In the genomic region with DNA sequence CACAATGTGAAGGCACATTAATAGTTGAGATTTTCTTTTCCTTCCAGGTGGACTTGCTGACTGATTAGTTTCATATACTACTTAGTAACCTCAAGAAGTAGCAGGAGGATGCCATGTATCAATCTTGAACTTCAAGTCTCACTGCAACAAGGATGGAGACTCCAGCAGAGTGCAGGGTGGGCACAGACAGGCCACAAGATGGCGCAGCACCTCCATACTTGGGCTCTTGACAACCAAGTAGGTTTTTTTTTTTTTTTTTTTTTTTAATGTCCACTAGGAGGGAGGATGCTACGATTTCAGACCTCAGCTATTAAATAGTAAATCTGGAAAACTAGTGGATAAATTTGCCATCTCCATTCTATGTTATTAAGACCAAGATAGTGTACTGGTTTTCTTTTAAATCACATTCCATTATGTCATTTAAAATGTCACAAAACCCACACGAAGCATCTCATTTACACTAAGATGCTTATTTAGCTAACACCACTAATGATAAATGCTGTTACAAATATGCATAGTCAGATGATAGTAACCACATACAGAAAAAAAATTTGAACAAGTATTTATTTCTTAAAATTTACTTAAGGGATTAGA, we compare ENCODE assay signal across 8 cellular contexts. TPM values are rescaled to one million over a fixed set of nuclear protein-coding genes. Genes with fewer than 3 reads are reported as not detected.
DNase-seq lines count a peak whose midpoint lies in the region; ATAC-seq and TF ChIP-seq lines count a peak whose summit lies in the region.

No MANE protein-coding gene starts in this region.

- no peak overlapping the region for H2AFZ ChIP-seq in Karpas-422 (ENCODE audit: low read length)

- intact Hi-C loops in Right ventricle myocardium inferior (cut with DNase I) (loop anchor here (10.0 kb wide), 1 partner anchor 899 kb away; no protein-coding TSS in a partner anchor), cardiac septum (cut with DNase I) (loop anchor here (1.0 to 10.0 kb wide), 2 partner anchors 265 to 899 kb away; no protein-coding TSS in a partner anchor)

- H4K20me1 ChIP-seq in Karpas-422 (ENCODE audit: insufficient read depth, low read depth, low read length) = no peaks in the 10 kb centered on the region

- H3K27me3 ChIP-seq in Karpas-422 (ENCODE audit: low read length) = no peaks in the 10 kb centered on the region

- peak; percentile 83 for ATAC-seq in Right ventricle myocardium inferior

- H3K79me2 ChIP-seq in Karpas-422 (ENCODE audit: low read length) = no peaks in the 10 kb centered on the region

- no peak overlapping the region for H3K9ac ChIP-seq in Karpas-422 (ENCODE audit: low read length)

- no peaks in the 10 kb centered on the region for H3K9me3 ChIP-seq in Karpas-422 (ENCODE audit: low read length)

- no peaks in the 10 kb centered on the region for H3K9me2 ChIP-seq in Karpas-422 (replicated peaks; ENCODE audit: insufficient read depth, low read length)

- no peaks in the 10 kb centered on the region for H3K4me1 ChIP-seq in Karpas-422 (ENCODE audit: low read length)

- no peaks in the 10 kb centered on the region for H3K36me3 ChIP-seq in Karpas-422 (ENCODE audit: insufficient read depth, low read length)

- no peak overlapping the region for H3K4me2 ChIP-seq in Karpas-422 (ENCODE audit: low read depth, low read length, poor library complexity, severe bottlenecking)

- H3K27ac ChIP-seq in Karpas-422 (ENCODE audit: low read length) (no peak overlapping the region), substantia nigra (ENCODE audit: low read depth, low read length, poor library complexity, severe bottlenecking) (no peak overlapping the region)

- no peak overlapping the region for H3K4me3 ChIP-seq in Karpas-422 (ENCODE audit: low read length)
- no peak overlapping the region for H3K4me3 ChIP-seq in fibroblast of pulmonary artery (replicated peaks; ENCODE audit: low read depth, low read length)

- peak; percentile 87 for DNase-seq in Right ventricle myocardium inferior (ENCODE audit: missing footprints)
- no peak for DNase-seq in cardiac septum (ENCODE audit: low spot score)
- peak; percentile 93 for DNase-seq in Karpas-422
- peak; percentile 66 for DNase-seq in RPMI7951 (ENCODE audit: low read depth)
- DNase-seq in activated T-helper 1 cell treated with Interleukin-2 at 50 U/mL for 16 hours (ENCODE audit: low read depth) = peak; percentile 53
- peak; percentile 92 for DNase-seq in fibroblast of pulmonary artery (ENCODE audit: low read depth)
- peak; percentile 44 for DNase-seq in non-pigmented ciliary epithelial cell (ENCODE audit: low read depth)
- DNase-seq in substantia nigra (lab: John Stamatoyannopoulos, UW) = peak in 46 of 49 donors; percentile 5 to 81 (median 56)

- TF ChIP-seq CTCF in fibroblast of pulmonary artery (IDR thresholded peaks at IDR 0.05; ENCODE audit: low read length, missing control alignments) = peak; percentile 92

RNA-seq across cellular contexts. Expression of a gene that starts 58.6 kb away (rescaled TPM):
- total RNA-seq in Right ventricle myocardium inferior (145 TPM), cardiac septum (131 TPM)
- total RNA-seq in Karpas-422 (2014; rRNA removed; shearing (Covaris generic); ENCODE audit: low replicate concordance) = 0.58 and 1.5 TPM in 2 replicates
- total RNA-seq in RPMI7951 (2014; rRNA removed; shearing (Covaris generic)) = 124 and 136 TPM in 2 replicates

Comparison
In these comparisons a context has a peak if more than half of its experiments do, and no peak if none do; other contexts are left out.
1. RNA of a gene that starts 58.6 kb away (total RNA-seq): 145 TPM in Right ventricle myocardium inferior (single experiment), 124 to 136 TPM in RPMI7951 and 131 TPM in cardiac septum (single experiment); 0.58 to 1.5 TPM in Karpas-422; every median in the first group is over 10 times any median in the second.